In genomic region chr13:20428666-20429644, GRCh38 we compare ENCODE assay signal across 20 cellular contexts.
DNase-seq lines count a peak whose midpoint lies in the region; ATAC-seq, FAIRE-seq and TF ChIP-seq lines count a peak whose summit lies in the region.
"Had no signal": no experiment of that assay in that cellular context is flagged by ENCODE, and none has a peak within 500 bp of the region (broad histone marks: within the 10 kb centered on the region; RNA-seq: fewer than 3 reads in every experiment).

No MANE protein-coding gene starts in this region.

- H2AFZ ChIP-seq in keratinocyte (ENCODE audit: control insufficient read depth, low read length): no peak overlapping the region

- no peaks in the 10 kb centered on the region for H3K79me2 ChIP-seq in keratinocyte (ENCODE audit: control insufficient read depth, insufficient read depth, low read length)

- H3K4me1 ChIP-seq in keratinocyte (ENCODE audit: control insufficient read depth, extremely low read depth, insufficient read depth, low read length): peaks cover 62% of the 10 kb centered on the region
- H3K4me1 ChIP-seq: transverse colon had no signal

- ATAC-seq in HG02623 (IDR thresholded peaks at IDR 0.05; ENCODE audit: unreplicated experiment): no peak
- ATAC-seq: gastrocnemius medialis, left ventricle myocardium superior, sciatic nerve had no signal

- H3K27ac ChIP-seq in keratinocyte (ENCODE audit: control insufficient read depth, insufficient read depth, low read length): peak overlapping the region; percentile 33
- H3K27ac ChIP-seq: gastrocnemius medialis, transverse colon had no signal

- no peaks in the 10 kb centered on the region for H3K9me3 ChIP-seq in keratinocyte (ENCODE audit: control insufficient read depth, low read depth, low read length)
- H3K9me3 ChIP-seq: gastrocnemius medialis, transverse colon had no signal

- H3K9me1 ChIP-seq in keratinocyte (ENCODE audit: control insufficient read depth, extremely low read depth, insufficient read depth, low read length): no peaks in the 10 kb centered on the region

- H4K20me1 ChIP-seq in keratinocyte (ENCODE audit: control insufficient read depth, extremely low read depth, insufficient read depth, low read length): no peaks in the 10 kb centered on the region

- FAIRE-seq in GM12891 (lab: Jason Lieb, UNC) (no peak), keratinocyte (lab: Jason Lieb, UNC) (peak; percentile 87)
- FAIRE-seq: RCC 7860 had no signal

- dilution Hi-C loops in keratinocyte (cut with MboI; ENCODE audit: extremely low pct_ligation_motif_present, low sequenced_read_pairs): no loop called here

- no peak overlapping the region for H3K9ac ChIP-seq in keratinocyte (ENCODE audit: control insufficient read depth, extremely low read depth, insufficient read depth, low read length)

- DNase-seq in activated CD4-positive, alpha-beta T cell treated with anti-CD3 and anti-CD28 coated beads for 48 hours: peak; percentile 50
- DNase-seq in activated CD4-positive, alpha-beta T cell treated with anti-CD3 and anti-CD28 coated beads for 1 hour: no peak
- no peak for DNase-seq in GM12891 (ENCODE audit: insufficient read length, low spot score)
- DNase-seq in astrocyte of the hippocampus (ENCODE audit: low read depth, low spot score): peak; percentile 51
- no peak for DNase-seq in keratinocyte (ENCODE audit: low read depth, low spot score)
- DNase-seq in NCI-H2107 (lab: John Stamatoyannopoulos, UW): no peak
- DNase-seq in ACHN: no peak
- DNase-seq: 8988T; DMS79; effector CD4-positive, alpha-beta T cell; gastrocnemius medialis; left ventricle myocardium superior; NCI-H748 treated with DMSO at 0.1 percent for 48 hours; nucleus accumbens; stimulated activated CD4-positive, alpha-beta T cell treated with anti-CD3 and anti-CD28 coated beads, Interleukin-2, amount 100 ng/mL, for 48 hours; SW 1271; transverse colon had no signal

- TF ChIP-seq CTCF in keratinocyte (optimal IDR thresholded peaks at IDR 0.05 in 1 of 3, IDR thresholded peaks at IDR 0.05 in 1 of 3, conservative IDR thresholded peaks at IDR 0.05 in 1 of 3; ENCODE audit: extremely low read depth in 1 of 3, insufficient read depth in 2 of 3, low read length in 3 of 3): no peak

- TF ChIP-seq POLR2A in GM12891 (IDR thresholded peaks at IDR 0.05; ENCODE audit: low read depth, low read length): no peak

- no peak overlapping the region for H3K4me3 ChIP-seq in keratinocyte (ENCODE audit: control insufficient read depth in 2 of 3, extremely low read depth in 1 of 3, insufficient read depth in 2 of 3, low read depth in 1 of 3, low read length in 3 of 3)
- H3K4me3 ChIP-seq: gastrocnemius medialis, transverse colon had no signal

- peak overlapping the region; percentile 13 for H3K4me2 ChIP-seq in keratinocyte (ENCODE audit: control insufficient read depth, extremely low read depth, insufficient read depth, low read depth, low read length)

- H3K27me3 ChIP-seq in keratinocyte (ENCODE audit: control insufficient read depth, extremely low read depth, insufficient read depth, low read length): no peaks in the 10 kb centered on the region
- H3K27me3 ChIP-seq: gastrocnemius medialis, transverse colon had no signal

- in situ Hi-C loops in ACHN (cut with HindIII; ENCODE audit: low pct_ligation_motif_present, low pct_unique_long_range_greater_than_20kb, low sequenced_read_pairs): no loop called here

- no peaks in the 10 kb centered on the region for H3K36me3 ChIP-seq in keratinocyte (ENCODE audit: control insufficient read depth in 2 of 2, extremely low read depth in 1 of 2, insufficient read depth in 2 of 2, low read length in 2 of 2)
- H3K36me3 ChIP-seq: transverse colon had no signal

TF ChIP-seq in GM12891, 5 proteins besides CTCF, POLR2A, EP300 and RAD21:
- TF ChIP-seq POLR2AphosphoS5 (IDR thresholded peaks at IDR 0.05; ENCODE audit: low read depth, low read length) (no peak), POU2F2 (IDR thresholded peaks at IDR 0.05; ENCODE audit: low read depth, low read length) (peak; percentile 14; the same call in 1 of the 2 replicates)
TF ChIP-seq in GM12891: peak in this region for 1.

Comparison
In these comparisons a context has a peak if more than half of its experiments do, and no peak if none do; other contexts are left out.
1. DNase-seq: peak in activated CD4-positive, alpha-beta T cell treated with anti-CD3 and anti-CD28 coated beads for 48 hours (single experiment) and astrocyte of the hippocampus (single experiment); none in activated CD4-positive, alpha-beta T cell treated with anti-CD3 and anti-CD28 coated beads for 1 hour (single experiment), GM12891 (single experiment), keratinocyte (single experiment), NCI-H2107 (single experiment) and ACHN (single experiment).